In the genomic region with DNA sequence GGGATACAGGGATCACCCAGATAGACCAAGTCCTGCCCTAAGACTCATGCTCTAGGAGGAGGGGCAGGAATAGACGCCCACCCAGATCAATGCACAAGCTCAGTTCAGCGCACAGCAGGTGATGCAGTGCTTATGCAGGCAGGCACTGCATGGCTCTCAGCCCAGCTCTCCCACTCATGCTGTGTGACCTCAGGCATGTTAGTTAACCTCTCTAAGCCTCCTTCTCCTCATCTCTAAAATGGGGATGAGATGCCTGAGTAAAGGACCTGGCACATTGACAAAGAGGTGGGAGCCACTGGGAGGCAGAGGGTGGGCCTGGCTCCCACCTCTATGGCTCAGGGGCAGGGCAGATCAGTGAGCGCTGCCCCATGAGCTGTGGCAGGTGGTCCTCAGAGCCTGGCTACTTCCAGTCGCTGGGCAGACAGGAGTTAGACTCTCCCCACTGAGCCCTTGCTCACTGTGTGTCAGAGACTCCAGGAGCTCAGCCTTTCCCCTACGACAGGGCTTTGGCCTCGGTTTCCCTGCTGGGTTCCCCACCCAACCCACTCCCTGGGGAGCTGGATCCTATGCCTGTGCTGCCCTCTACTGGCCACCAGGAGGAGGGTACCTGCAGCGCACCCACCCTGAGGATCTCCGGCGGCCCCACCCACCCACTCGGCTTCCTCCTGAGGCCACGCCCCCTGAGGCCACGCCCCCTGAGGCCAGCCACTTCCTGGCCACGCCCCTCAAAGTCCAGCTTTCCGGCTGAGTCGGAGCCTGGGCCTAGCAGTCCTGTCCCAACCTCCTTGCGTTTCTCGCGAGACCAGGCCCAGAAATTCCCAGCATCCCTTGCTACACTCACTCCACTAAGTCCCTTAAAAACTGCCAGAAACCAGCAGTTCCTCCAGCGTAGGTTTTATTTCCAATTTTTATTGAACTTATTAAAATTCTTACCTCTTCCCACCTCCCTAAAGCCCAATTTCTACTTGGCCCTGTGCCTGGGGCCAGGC, we compare ENCODE assay signal across 8 cellular contexts.
DNase-seq lines count a peak whose midpoint lies in the region; ATAC-seq and TF ChIP-seq lines count a peak whose summit lies in the region.

No MANE protein-coding gene starts in this region.

- peaks cover 0 to 11% (median 0%) of the 10 kb centered on the region in 7 donors for H3K27me3 ChIP-seq in heart right ventricle

- H3K4me3 ChIP-seq in heart right ventricle, result no peak overlapping the region

- intact Hi-C loops in heart right ventricle (cut with DNase I) (loop anchor here in 6 of 10 donors (5.0 to 10.0 kb wide), 4 partner anchors 223 to 263 kb away; no protein-coding TSS in a partner anchor), sciatic nerve (cut with DNase I) (no loop called here)

- H3K27ac ChIP-seq in heart right ventricle, result no peak overlapping the region

- DNase-seq in COLO668 (lab: John Stamatoyannopoulos, UW; ENCODE audit: unreplicated experiment) (peak; percentile 54), HS-27A (ENCODE audit: low read depth) (peak; percentile 24), SHP77 treated with DMSO at 0.1 percent for 48 hours (lab: John Stamatoyannopoulos, UW) (peak; percentile 45), activated gamma-delta T cell (lab: John Stamatoyannopoulos, UW) (peak; percentile 53), heart right ventricle (peak; percentile 28 to 51), sciatic nerve (ENCODE audit: low spot score) (peak; percentile 63), mesenteric fat pad (ENCODE audit: low spot score) (no peak)

- peaks cover 0 to 46% (median 19%) of the 10 kb centered on the region in 11 donors for H3K9me3 ChIP-seq in heart right ventricle

- H3K4me1 ChIP-seq in heart right ventricle, result no peaks in the 10 kb centered on the region

- TF ChIP-seq CTCF in heart right ventricle (IDR thresholded peaks at IDR 0.05), result peak in 7 of 9 donors; percentile 44 to 54 (median 51)

- ATAC-seq in heart right ventricle, result peak; percentile 49 to 86 (median 69)
- no peak for ATAC-seq in sciatic nerve
- no peak for ATAC-seq in GM21717 (IDR thresholded peaks at IDR 0.05; ENCODE audit: unreplicated experiment)

- WGBS in heart right ventricle, 2 donors, result 34 to 35% methylated on average over 19 of the region's 19 CpGs

- no peaks in the 10 kb centered on the region for H3K36me3 ChIP-seq in heart right ventricle

Comparison
In these comparisons a context has a peak if more than half of its experiments do, and no peak if none do; other contexts are left out.
1. ATAC-seq: peak in heart right ventricle (8 of 8); none in sciatic nerve (single experiment) and GM21717 (single experiment).